8 cellular contexts compared by ENCODE assay signal in the genomic region with DNA sequence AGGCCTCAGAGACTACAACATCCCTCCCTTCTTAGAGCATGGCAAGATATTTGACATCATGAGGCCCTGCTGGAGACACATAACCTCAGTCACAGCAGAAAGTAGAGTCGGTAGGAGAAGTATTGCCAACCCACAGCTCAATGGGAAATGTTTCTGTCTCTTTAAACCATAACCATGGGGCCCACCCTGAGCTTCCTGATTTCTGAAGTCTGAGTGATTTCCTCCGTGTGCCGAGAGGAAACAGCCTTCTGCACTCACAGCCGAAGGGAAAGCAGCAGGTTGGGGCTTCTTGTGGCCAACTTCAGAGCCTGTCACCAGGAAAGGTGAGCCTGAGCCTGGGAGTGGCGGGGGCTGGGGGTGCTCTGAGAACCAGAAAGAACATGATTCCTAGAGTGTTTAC. TPM values are rescaled to one million over a fixed set of nuclear protein-coding genes. Genes with fewer than 3 reads are reported as not detected.
DNase-seq lines count a peak whose midpoint lies in the region; ATAC-seq and TF ChIP-seq lines count a peak whose summit lies in the region.

GIMAP1 (plus strand) TSS at position 246 of the 400 bp plus-strand sequence. CDS start 2,435 bp downstream, outside the sequence.

- CTCF ChIA-PET in activated CD4-positive, alpha-beta T cell treated with anti-CD3 and anti-CD28 coated beads, Interleukin-2, amount 10 ng/mL, durations not matched to agents 7 days and 5 days (lab: Charles Lee), result interaction anchor here (0.5 to 2.4 kb wide), 27 partner anchors 8 to 403 kb away, joined by 3 to 12 read pairs (median 4); a partner anchor contains a TSS
- CTCF ChIA-PET in HEK293T (lab: Yijun Ruan, JAX), result interaction anchor here (0.6 kb wide), 1 partner anchor 38 kb away, joined by 3 read pairs; no protein-coding TSS in a partner anchor

- ATAC-seq in HG02973 (IDR thresholded peaks at IDR 0.05; ENCODE audit: unreplicated experiment), result peak; percentile 66

- peak within 1 kb of the TSS; percentile 96 for H3K4me3 Mint-ChIP-seq in activated CD4-positive, alpha-beta T cell treated with anti-CD3 and anti-CD28 coated beads, Interleukin-2, amount 10 ng/mL, durations not matched to agents 7 days and 5 days

- H3K4me1 Mint-ChIP-seq in activated CD4-positive, alpha-beta T cell treated with anti-CD3 and anti-CD28 coated beads, Interleukin-2, amount 10 ng/mL, durations not matched to agents 7 days and 5 days, result peaks cover 57% of the 10 kb centered on the region

- POLR2A ChIA-PET in activated CD4-positive, alpha-beta T cell treated with anti-CD3 and anti-CD28 coated beads, Interleukin-2, amount 10 ng/mL, durations not matched to agents 7 days and 5 days (lab: Charles Lee), result interaction anchor here (0.6 to 1.2 kb wide), 7 partner anchors 12 to 353 kb away, joined by 3 to 8 read pairs (median 3); partner anchors contain the start of genes GIMAP2, GIMAP6 and GIMAP7
- POLR2A ChIA-PET in HEK293T (lab: Yijun Ruan, JAX), result no interaction called here

- peaks cover 35% of the 10 kb centered on the region for H3K9me3 Mint-ChIP-seq in activated CD4-positive, alpha-beta T cell treated with anti-CD3 and anti-CD28 coated beads, Interleukin-2, amount 10 ng/mL, durations not matched to agents 7 days and 5 days

- peak; percentile 75 for DNase-seq in activated CD4-positive, alpha-beta T cell treated with anti-CD3 and anti-CD28 coated beads, Interleukin-2, amount 10 ng/mL, durations not matched to agents 7 days and 5 days
- DNase-seq in globus pallidus (ENCODE audit: low spot score), result peak; percentile 48
- DNase-seq in stimulated activated CD8-positive, alpha-beta memory T cell treated with anti-CD3 and anti-CD28 coated beads, Interleukin-7, amount 100 ng/mL, for 1 hour (ENCODE audit: low read depth in 2 of 2), result peak; percentile 29 to 33
- no peak for DNase-seq in HK-2 (ENCODE audit: unreplicated experiment)
- no peak for DNase-seq in A172 (ENCODE audit: low spot score)
- no peak for DNase-seq in retina
- no peak for DNase-seq in HEK293T (ENCODE audit: extremely low spot score)

- H3K36me3 Mint-ChIP-seq in activated CD4-positive, alpha-beta T cell treated with anti-CD3 and anti-CD28 coated beads, Interleukin-2, amount 10 ng/mL, durations not matched to agents 7 days and 5 days (ENCODE audit: low read depth), result peaks cover 73% of the 10 kb centered on the region

- H3K27ac Mint-ChIP-seq in activated CD4-positive, alpha-beta T cell treated with anti-CD3 and anti-CD28 coated beads, Interleukin-2, amount 10 ng/mL, durations not matched to agents 7 days and 5 days, result peak within 1 kb of the TSS; percentile 83

- no peaks in the 10 kb centered on the region for H3K27me3 Mint-ChIP-seq in activated CD4-positive, alpha-beta T cell treated with anti-CD3 and anti-CD28 coated beads, Interleukin-2, amount 10 ng/mL, durations not matched to agents 7 days and 5 days

TF ChIP-seq in HEK293T, 16 proteins besides CTCF, POLR2A, EP300 and RAD21:
- no peak for TF ChIP-seq HDGF (IDR thresholded peaks at IDR 0.05; ENCODE audit: borderline replicate concordance)
- TF ChIP-seq ARNT (IDR thresholded peaks at IDR 0.05), result no peak
- TF ChIP-seq ELF4 (IDR thresholded peaks at IDR 0.05), result no peak
- no peak for TF ChIP-seq FOXK2 (IDR thresholded peaks at IDR 0.05)
- TF ChIP-seq ZNF384 (IDR thresholded peaks at IDR 0.05), result no peak

RNA-seq across cellular contexts. Expression of gene GIMAP1, which starts in this region (rescaled TPM):
- 10 to 100 TPM; 18.1 to 19.6 TPM for total RNA-seq in activated CD4-positive, alpha-beta T cell treated with anti-CD3 and anti-CD28 coated beads, Interleukin-2, amount 10 ng/mL, durations not matched to agents 7 days and 5 days
- total RNA-seq in A172 (2014; rRNA removed; shearing (Covaris generic)), result not detected in 2 replicates

Comparison
In these comparisons a context has a peak if more than half of its experiments do, and no peak if none do; other contexts are left out.
1. RNA of gene GIMAP1 (total RNA-seq): 18.1 to 19.6 TPM in activated CD4-positive, alpha-beta T cell treated with anti-CD3 and anti-CD28 coated beads, Interleukin-2, amount 10 ng/mL, durations not matched to agents 7 days and 5 days; not detected in A172; every median in the first group is over 10 times any median in the second.
2. DNase-seq: peak in activated CD4-positive, alpha-beta T cell treated with anti-CD3 and anti-CD28 coated beads, Interleukin-2, amount 10 ng/mL, durations not matched to agents 7 days and 5 days (single experiment), globus pallidus (single experiment) and stimulated activated CD8-positive, alpha-beta memory T cell treated with anti-CD3 and anti-CD28 coated beads, Interleukin-7, amount 100 ng/mL, for 1 hour (2 of 2); none in HK-2 (single experiment), A172 (single experiment), retina (single experiment) and HEK293T (single experiment).